14 cellular contexts compared by ENCODE assay signal in genomic region chr3:195891431-195892104, GRCh38. TPM values are rescaled to one million over a fixed set of nuclear protein-coding genes. Genes with fewer than 3 reads are reported as not detected.
DNase-seq lines count a peak whose midpoint lies in the region; TF ChIP-seq lines count a peak whose summit lies in the region.
"Had no signal": no experiment of that assay in that cellular context is flagged by ENCODE, and none has a peak within 500 bp of the region (broad histone marks: within the 10 kb centered on the region; RNA-seq: fewer than 3 reads in every experiment).

No MANE protein-coding gene starts in this region.

- no peaks in the 10 kb centered on the region for H3K9me3 Mint-ChIP-seq in activated T-cell treated with anti-CD3 and anti-CD28 coated beads, Interleukin-2, amount 50 U/mL, for 24 hours
- no peaks in the 10 kb centered on the region for H3K9me3 Mint-ChIP-seq in nephron
- H3K9me3 Mint-ChIP-seq: activated naive CD8-positive, alpha-beta T cell treated with anti-CD3 and anti-CD28 coated beads, Interleukin-2, amount 10 ng/mL, durations not matched to agents 7 days and 5 days; naive thymus-derived CD8-positive, alpha-beta T cell had no signal

- no peak overlapping the region for H3K4me3 Mint-ChIP-seq in activated T-cell treated with anti-CD3 and anti-CD28 coated beads, Interleukin-2, amount 50 U/mL, for 24 hours
- peak overlapping the region; percentile 76 to 87 (median 80) for H3K4me3 Mint-ChIP-seq in nephron
- H3K4me3 Mint-ChIP-seq: activated naive CD8-positive, alpha-beta T cell treated with anti-CD3 and anti-CD28 coated beads, Interleukin-2, amount 10 ng/mL, durations not matched to agents 7 days and 5 days; naive thymus-derived CD8-positive, alpha-beta T cell had no signal

- H3K27ac Mint-ChIP-seq in activated T-cell treated with anti-CD3 and anti-CD28 coated beads, Interleukin-2, amount 50 U/mL, for 24 hours: peak overlapping the region; percentile 37
- peak overlapping the region; percentile 69 to 80 (median 73) for H3K27ac Mint-ChIP-seq in nephron
- H3K27ac Mint-ChIP-seq: activated naive CD8-positive, alpha-beta T cell treated with anti-CD3 and anti-CD28 coated beads, Interleukin-2, amount 10 ng/mL, durations not matched to agents 7 days and 5 days had no signal

- peaks cover 28% of the 10 kb centered on the region for H3K36me3 Mint-ChIP-seq in activated T-cell treated with anti-CD3 and anti-CD28 coated beads, Interleukin-2, amount 50 U/mL, for 24 hours (ENCODE audit: low read depth)
- H3K36me3 Mint-ChIP-seq in nephron (ENCODE audit: low read depth): peaks cover 3% of the 10 kb centered on the region

- H3K27me3 ChIP-seq in fibroblast of lung (ENCODE audit: control insufficient read depth, insufficient read depth, low read length) (no peaks in the 10 kb centered on the region), tibial artery (no peaks in the 10 kb centered on the region)
- H3K27me3 ChIP-seq: testis had no signal

- H3K36me3 ChIP-seq in fibroblast of lung (ENCODE audit: control insufficient read depth, insufficient read depth, low read length) (peaks cover 9% of the 10 kb centered on the region), tibial artery (peaks cover 0 to 17% (median 0%) of the 10 kb centered on the region in 3 donors)

- no peaks in the 10 kb centered on the region for H4K20me1 ChIP-seq in fibroblast of lung (ENCODE audit: control insufficient read depth, extremely low read depth, insufficient read depth, low read length)

- intact Hi-C loops in tibial artery (cut with DNase I; ENCODE audit: low total_unique reads): no loop called here

- DNase-seq in activated T-cell treated with anti-CD3 and anti-CD28 coated beads, Interleukin-2, amount 50 U/mL, for 24 hours: no peak
- DNase-seq in activated T-cell treated with anti-CD3 and anti-CD28 coated beads, Interleukin-2, amount 50 U/mL, for 1 hour: no peak
- DNase-seq in fibroblast of lung (ENCODE audit: low read depth in 2 of 2) (no peak), tibial artery (no peak), SIG-M5 (lab: John Stamatoyannopoulos, UW) (no peak), midbrain (lab: John Stamatoyannopoulos, UW) (no peak)
- DNase-seq in stimulated activated CD4-positive, alpha-beta T cell treated with anti-CD3 and anti-CD28 coated beads, Interleukin-12 subunit alpha, Interleukin-12 subunit beta, amount 100 ng/mL, for 4 hours: no peak
- DNase-seq: activated CD8-positive, alpha-beta memory T cell treated with anti-CD3 and anti-CD28 coated beads, Interleukin-2, amount 50 U/mL, for 48 hours; activated naive CD8-positive, alpha-beta T cell treated with anti-CD3 and anti-CD28 coated beads, Interleukin-2, amount 10 ng/mL, durations not matched to agents 7 days and 5 days; NCI-H2171 treated with DMSO at 0.1 percent for 48 hours; testis had no signal

- TF ChIP-seq CTCF in fibroblast of lung (conservative IDR thresholded peaks at IDR 0.05 in 1 of 2, IDR thresholded peaks at IDR 0.05 in 1 of 2; ENCODE audit: low read depth in 1 of 2, low read length in 2 of 2) (no peak), nephron (IDR thresholded peaks at IDR 0.05; ENCODE audit: unreplicated experiment in 3 of 3) (no peak), tibial artery (IDR thresholded peaks at IDR 0.05) (no peak)

- H3K27me3 Mint-ChIP-seq in activated T-cell treated with anti-CD3 and anti-CD28 coated beads, Interleukin-2, amount 50 U/mL, for 24 hours: no peaks in the 10 kb centered on the region
- peaks cover 6% of the 10 kb centered on the region for H3K27me3 Mint-ChIP-seq in nephron (ENCODE audit: low read depth)
- H3K27me3 Mint-ChIP-seq: activated naive CD8-positive, alpha-beta T cell treated with anti-CD3 and anti-CD28 coated beads, Interleukin-2, amount 10 ng/mL, durations not matched to agents 7 days and 5 days; naive thymus-derived CD8-positive, alpha-beta T cell had no signal

- H2AFZ ChIP-seq in fibroblast of lung (ENCODE audit: low read length): no peak overlapping the region

- no peaks in the 10 kb centered on the region for H3K9me3 ChIP-seq in fibroblast of lung (ENCODE audit: control insufficient read depth, insufficient read depth, low read depth, low read length)
- no peaks in the 10 kb centered on the region for H3K9me3 ChIP-seq in tibial artery
- H3K9me3 ChIP-seq: A549, testis had no signal

- no peak overlapping the region for H3K9ac ChIP-seq in fibroblast of lung (ENCODE audit: insufficient read depth, low read length)

- H3K4me3 ChIP-seq in fibroblast of lung (replicated peaks in 1 of 4; ENCODE audit: control extremely low read depth in 1 of 4, insufficient read depth in 1 of 4, low read depth in 3 of 4, low read length in 4 of 4) (peak overlapping the region in 3 of 4 experiments; percentile 11 to 51 (median 15)), tibial artery (peak overlapping the region; percentile 49 to 55)
- H3K4me3 ChIP-seq: A549, testis had no signal

- H3K4me2 ChIP-seq in fibroblast of lung (ENCODE audit: extremely low read depth, insufficient read depth, low read length): peak overlapping the region; percentile 79
- H3K4me2 ChIP-seq: A549 had no signal

- H3K4me1 Mint-ChIP-seq in activated T-cell treated with anti-CD3 and anti-CD28 coated beads, Interleukin-2, amount 50 U/mL, for 24 hours (ENCODE audit: low read depth): peaks cover 25% of the 10 kb centered on the region
- peaks cover 73% of the 10 kb centered on the region for H3K4me1 Mint-ChIP-seq in nephron

- H3K79me2 ChIP-seq in fibroblast of lung (ENCODE audit: control insufficient read depth, insufficient read depth, low read length): peaks cover 8% of the 10 kb centered on the region

- H3K4me1 ChIP-seq in fibroblast of lung (ENCODE audit: control insufficient read depth, extremely low read depth, insufficient read depth, low read length) (peaks cover 24% of the 10 kb centered on the region), tibial artery (peaks cover 0 to 72% (median 62%) of the 10 kb centered on the region in 4 donors)

- H3K27ac ChIP-seq in fibroblast of lung (ENCODE audit: insufficient read depth, low read length) (no peak overlapping the region), tibial artery (peak overlapping the region; percentile 92 to 95)
- H3K27ac ChIP-seq: A549 had no signal

RNA-seq across cellular contexts. Expression of gene TNK2, which starts 16.8 kb away (rescaled TPM):
- total RNA-seq in fibroblast of lung: 6.9 and 10.7 TPM in 2 replicates
- polyA plus RNA-seq in fibroblast of lung: 2.5 and 3.6 TPM in 2 replicates
- 8.7 and 14.0 TPM in 2 replicates for polyA plus RNA-seq in fibroblast of lung (2012)
- polyA minus RNA-seq in fibroblast of lung (ENCODE audit: low replicate concordance): 9.1 and 33.3 TPM in 2 replicates
